In genomic region chr6:145815875-145816274, GRCh38 we compare ENCODE assay signal across 8 cellular contexts. TPM values are rescaled to one million over a fixed set of nuclear protein-coding genes. Genes with fewer than 3 reads are reported as not detected.
DNase-seq lines count a peak whose midpoint lies in the region; ATAC-seq and TF ChIP-seq lines count a peak whose summit lies in the region.

No MANE protein-coding gene starts in this region.

- CTCF ChIA-PET in activated B cell treated with CpG ODN at 0.5 μM for 24 hours (lab: Charles Lee), result interaction anchor here (0.6 kb wide), 1 partner anchor 81 kb away, joined by 3 read pairs; the partner anchor contains the start of gene EPM2A

- ATAC-seq in heart left ventricle (peak in 1 of 4 donors; percentile 25), left ventricle myocardium superior (no peak), activated B cell treated with CpG ODN at 0.5 μM for 24 hours (ENCODE audit: low read depth) (no peak)
- ATAC-seq in stimulated activated naive CD8-positive, alpha-beta T cell treated with anti-CD3 and anti-CD28 coated beads, Interleukin-15, amount 100 ng/mL, for 72 hours, result peak; percentile 35

- no peak for TF ChIP-seq POLR2A in heart left ventricle (IDR thresholded peaks at IDR 0.05)

- H3K4me1 ChIP-seq in heart left ventricle (peaks cover 0 to 46% (median 32%) of the 10 kb centered on the region in 12 donors), iPS-20b (ENCODE audit: insufficient read depth, low read length) (peaks cover 17% of the 10 kb centered on the region; the same call in 1 of the 2 replicates)

- peaks cover 4% of the 10 kb centered on the region for H3K36me3 Mint-ChIP-seq in activated B cell treated with CpG ODN at 0.5 μM for 24 hours (ENCODE audit: low read depth)

- intact Hi-C loops in heart left ventricle (cut with DNase I), result loop anchor here in 6 of 10 donors (2.0 to 10.0 kb wide), 6 partner anchors 59 to 729 kb away; partner anchors contain the start of genes EPM2A (in 4 of the 6), SHPRH (in 3 of the 6) and RAB32 (in 1 of the 6)
- intact Hi-C loops in left ventricle myocardium superior (cut with micrococcal nuclease), result loop anchor here (10.0 kb wide), 1 partner anchor 149 kb away; the partner anchor contains the start of gene SHPRH
- intact Hi-C loops in activated B cell treated with CpG ODN at 0.5 μM for 24 hours (cut with micrococcal nuclease), result loop anchor here (10.0 kb wide), 1 partner anchor 1389 kb away; the partner anchor contains the start of gene STXBP5

- peak overlapping the region; percentile 93 for H3K9ac ChIP-seq in iPS-20b (ENCODE audit: low read depth, low read length)

- peak overlapping the region; percentile 95 for H3K4me3 Mint-ChIP-seq in activated B cell treated with CpG ODN at 0.5 μM for 24 hours
- peak overlapping the region; percentile 91 to 93 for H3K4me3 Mint-ChIP-seq in stimulated activated naive CD8-positive, alpha-beta T cell treated with anti-CD3 and anti-CD28 coated beads, Interleukin-15, amount 100 ng/mL, for 72 hours

- DNase-seq in heart left ventricle (peak in 1 of 5 donors; percentile 7), left ventricle myocardium superior (no peak), activated B cell treated with CpG ODN at 0.5 μM for 24 hours (no peak), KBM-7 (no peak), AG20443 (ENCODE audit: low spot score) (no peak), DMS 273 treated with DMSO at 0.1 percent for 48 hours (lab: John Stamatoyannopoulos, UW) (no peak)
- DNase-seq in stimulated activated naive CD8-positive, alpha-beta T cell treated with anti-CD3 and anti-CD28 coated beads, Interleukin-15, amount 100 ng/mL, for 72 hours, result peak in 1 of 2 donors; percentile 12

- H3K27ac Mint-ChIP-seq in activated B cell treated with CpG ODN at 0.5 μM for 24 hours, result no peak overlapping the region
- H3K27ac Mint-ChIP-seq in stimulated activated naive CD8-positive, alpha-beta T cell treated with anti-CD3 and anti-CD28 coated beads, Interleukin-15, amount 100 ng/mL, for 72 hours, result no peak overlapping the region

- no peaks in the 10 kb centered on the region for H3K36me3 ChIP-seq in heart left ventricle
- no peaks in the 10 kb centered on the region for H3K36me3 ChIP-seq in iPS-20b (ENCODE audit: insufficient read depth, low read depth, low read length)

- no peaks in the 10 kb centered on the region for H3K9me3 Mint-ChIP-seq in activated B cell treated with CpG ODN at 0.5 μM for 24 hours
- no peaks in the 10 kb centered on the region for H3K9me3 Mint-ChIP-seq in stimulated activated naive CD8-positive, alpha-beta T cell treated with anti-CD3 and anti-CD28 coated beads, Interleukin-15, amount 100 ng/mL, for 72 hours

- in situ Hi-C loops in KBM-7 (cut with MboI; ENCODE audit: low pct_unique_long_range_greater_than_20kb, low sequenced_read_pairs), result no loop called here

- H3K27me3 Mint-ChIP-seq in activated B cell treated with CpG ODN at 0.5 μM for 24 hours, result no peaks in the 10 kb centered on the region
- no peaks in the 10 kb centered on the region for H3K27me3 Mint-ChIP-seq in stimulated activated naive CD8-positive, alpha-beta T cell treated with anti-CD3 and anti-CD28 coated beads, Interleukin-15, amount 100 ng/mL, for 72 hours

- H3K27ac ChIP-seq in heart left ventricle, result peak overlapping the region in 11 of 12 donors; percentile 87 to 97 (median 95)
- peak overlapping the region; percentile 92 for H3K27ac ChIP-seq in iPS-20b (ENCODE audit: low read length)

- no peaks in the 10 kb centered on the region for H3K27me3 ChIP-seq in heart left ventricle
- no peaks in the 10 kb centered on the region for H3K27me3 ChIP-seq in iPS-20b (ENCODE audit: insufficient read depth, low read length)

- POLR2A ChIA-PET in activated B cell treated with CpG ODN at 0.5 μM for 24 hours (lab: Charles Lee), result interaction anchor here (2.5 to 2.9 kb wide), 3 partner anchors 50 to 148 kb away, joined by 20 to 75 read pairs (median 28); partner anchors contain the start of genes EPM2A and SHPRH

- H3K4me1 Mint-ChIP-seq in activated B cell treated with CpG ODN at 0.5 μM for 24 hours, result peaks cover 28% of the 10 kb centered on the region
- peaks cover 52% of the 10 kb centered on the region for H3K4me1 Mint-ChIP-seq in stimulated activated naive CD8-positive, alpha-beta T cell treated with anti-CD3 and anti-CD28 coated beads, Interleukin-15, amount 100 ng/mL, for 72 hours

- peak overlapping the region; percentile 50 to 82 (median 72) for H3K4me3 ChIP-seq in heart left ventricle
- peak overlapping the region; percentile 95 for H3K4me3 ChIP-seq in iPS-20b (ENCODE audit: low read length)

- TF ChIP-seq CTCF in heart left ventricle (IDR thresholded peaks at IDR 0.05) (no peak), activated B cell treated with CpG ODN at 0.5 μM for 24 hours (IDR thresholded peaks at IDR 0.05) (no peak)

- WGBS in heart left ventricle, 4 donors, result 46 to 59% (median 56%) methylated on average over 2 of the region's 2 CpGs

- no peaks in the 10 kb centered on the region for H3K9me3 ChIP-seq in heart left ventricle
- no peaks in the 10 kb centered on the region for H3K9me3 ChIP-seq in iPS-20b (ENCODE audit: insufficient read depth, low read depth, low read length)

RNA-seq across cellular contexts. Expression of gene FBXO30, which starts 1.3 kb away (rescaled TPM):
- 10 to 100 TPM in 8 of 9 donors, 1 to 10 TPM in 1; 9.0 to 17.1 (median 14.4) TPM for total RNA-seq in heart left ventricle
- polyA plus RNA-seq in heart left ventricle, result 1 to 10 TPM; 7.0 to 7.2 TPM
- 14.4 TPM for total RNA-seq in left ventricle myocardium superior
- total RNA-seq in activated B cell treated with CpG ODN at 0.5 μM for 24 hours, result 5.8 and 6.1 TPM in 2 replicates
